10 cellular contexts compared by ENCODE assay signal in genomic region chr14:73227812-73228781, GRCh38. TPM values are rescaled to one million over a fixed set of nuclear protein-coding genes. Genes with fewer than 3 reads are reported as not detected.
DNase-seq lines count a peak whose midpoint lies in the region; ATAC-seq and TF ChIP-seq lines count a peak whose summit lies in the region.
"Had no signal": no experiment of that assay in that cellular context is flagged by ENCODE, and none has a peak within 500 bp of the region (broad histone marks: within the 10 kb centered on the region; RNA-seq: fewer than 3 reads in every experiment).

No MANE protein-coding gene starts in this region.

- no peak overlapping the region for H3K27ac Mint-ChIP-seq in naive thymus-derived CD4-positive, alpha-beta T cell
- H3K27ac Mint-ChIP-seq: activated naive CD8-positive, alpha-beta T cell had no signal

- no peaks in the 10 kb centered on the region for H3K36me3 ChIP-seq in sigmoid colon
- peaks cover 0 to 36% (median 3%) of the 10 kb centered on the region in 3 experiments for H3K36me3 ChIP-seq in naive thymus-derived CD4-positive, alpha-beta T cell (ENCODE audit: control insufficient read depth in 2 of 3, insufficient read depth in 3 of 3, low read length in 3 of 3)

- CTCF ChIA-PET in naive thymus-derived CD4-positive, alpha-beta T cell (lab: Charles Lee): no interaction called here

- H3K4me3 Mint-ChIP-seq in naive thymus-derived CD4-positive, alpha-beta T cell: peak overlapping the region in 1 of 10 donors; percentile 41
- H3K4me3 Mint-ChIP-seq: activated naive CD8-positive, alpha-beta T cell had no signal

- TF ChIP-seq POLR2A in sigmoid colon (IDR thresholded peaks at IDR 0.05): no peak

- peak overlapping the region; percentile 21 for H3K4me3 ChIP-seq in WI38 (ENCODE audit: low read depth, low read length)
- H3K4me3 ChIP-seq in sigmoid colon: no peak overlapping the region
- H3K4me3 ChIP-seq in naive thymus-derived CD4-positive, alpha-beta T cell (ENCODE audit: low read length): no peak overlapping the region

- no peaks in the 10 kb centered on the region for H3K27me3 ChIP-seq in sigmoid colon
- no peaks in the 10 kb centered on the region for H3K27me3 ChIP-seq in naive thymus-derived CD4-positive, alpha-beta T cell (ENCODE audit: control insufficient read depth in 2 of 2, insufficient read depth in 2 of 2, low read length in 2 of 2)

- H3K4me1 ChIP-seq in sigmoid colon: peaks cover 0 to 28% (median 26%) of the 10 kb centered on the region in 4 donors
- H3K4me1 ChIP-seq in naive thymus-derived CD4-positive, alpha-beta T cell (ENCODE audit: control insufficient read depth in 2 of 2, insufficient read depth in 2 of 2, low read length in 2 of 2): no peaks in the 10 kb centered on the region

- no peak for TF ChIP-seq EP300 in sigmoid colon (IDR thresholded peaks at IDR 0.05)

- intact Hi-C loops in sigmoid colon (cut with DNase I): no loop called here
- intact Hi-C loops in naive thymus-derived CD4-positive, alpha-beta T cell (cut with micrococcal nuclease): no loop called here

- H3K4me1 Mint-ChIP-seq in naive thymus-derived CD4-positive, alpha-beta T cell: peaks cover 0 to 3% (median 0%) of the 10 kb centered on the region in 7 donors

- TF ChIP-seq CTCF in WI38 (IDR thresholded peaks at IDR 0.05; ENCODE audit: low read depth, low read length): no peak
- TF ChIP-seq CTCF in sigmoid colon (IDR thresholded peaks at IDR 0.05): no peak

- POLR2A ChIA-PET in naive thymus-derived CD4-positive, alpha-beta T cell (lab: Charles Lee): no interaction called here

- peak overlapping the region; percentile 9 to 61 (median 51) for H3K27ac ChIP-seq in sigmoid colon
- no peak overlapping the region for H3K27ac ChIP-seq in naive thymus-derived CD4-positive, alpha-beta T cell (ENCODE audit: low read depth, low read length)

- peaks cover 0 to 2% (median 0%) of the 10 kb centered on the region in 11 donors for H3K9me3 Mint-ChIP-seq in naive thymus-derived CD4-positive, alpha-beta T cell

- H3K36me3 Mint-ChIP-seq in naive thymus-derived CD4-positive, alpha-beta T cell: peaks cover 0 to 37% (median 8%) of the 10 kb centered on the region in 5 donors
- H3K36me3 Mint-ChIP-seq: activated naive CD8-positive, alpha-beta T cell had no signal

- DNase-seq in GM04503 (ENCODE audit: low read depth) (peak; percentile 33), glomerular endothelial cell (ENCODE audit: extremely low read depth, low read depth, low spot score) (peak; percentile 74), sigmoid colon (peak; percentile 83), mesenteric fat pad (ENCODE audit: low spot score) (no peak), NCI-H526 treated with DMSO at 0.1 percent for 48 hours (lab: John Stamatoyannopoulos, UW) (no peak)
- DNase-seq in naive thymus-derived CD4-positive, alpha-beta T cell: no peak
- DNase-seq: NCI-H146 had no signal

- ATAC-seq in HG03135 (IDR thresholded peaks at IDR 0.05; ENCODE audit: unreplicated experiment): no peak
- no peak for ATAC-seq in naive thymus-derived CD4-positive, alpha-beta T cell

- no peaks in the 10 kb centered on the region for H3K9me3 ChIP-seq in sigmoid colon
- no peaks in the 10 kb centered on the region for H3K9me3 ChIP-seq in naive thymus-derived CD4-positive, alpha-beta T cell (ENCODE audit: control insufficient read depth in 2 of 3, low read length in 3 of 3)

- H3K27me3 Mint-ChIP-seq in naive thymus-derived CD4-positive, alpha-beta T cell: peaks cover 4 to 10% (median 5%) of the 10 kb centered on the region in 5 donors

- 66 to 76% methylated on average over 25 of the region's 25 CpGs for WGBS in sigmoid colon, 2 donors

RNA-seq across cellular contexts. Expression of gene PAPLN, which starts 9.2 kb away (rescaled TPM):
- total RNA-seq in glomerular endothelial cell (17.1 and 58.0 TPM in 2 replicates), sigmoid colon (10 to 100 TPM; 11.8 to 52.1 (median 18.5) TPM), mesenteric fat pad (6.4 TPM)
- polyA plus RNA-seq in sigmoid colon: 10 to 100 TPM in 1 of 3 donors, 1 to 10 TPM in 1, under 1 TPM in 1; 0.46 to 13.6 (median 1.2) TPM
- total RNA-seq in naive thymus-derived CD4-positive, alpha-beta T cell: 1 to 10 TPM in 2 of 5 experiments, under 1 TPM in 3; 0.08 to 1.4 (median 0.41) TPM
- polyA plus RNA-seq in naive thymus-derived CD4-positive, alpha-beta T cell: under 1 TPM; 0.44 to 0.48 TPM

Comparison
In these comparisons a context has a peak if more than half of its experiments do, and no peak if none do; other contexts are left out.
1. DNase-seq: peak in GM04503 (single experiment), glomerular endothelial cell (single experiment) and sigmoid colon (single experiment); none in mesenteric fat pad (single experiment), NCI-H526 treated with DMSO at 0.1 percent for 48 hours (single experiment) and naive thymus-derived CD4-positive, alpha-beta T cell (0 of 9).